ENCODE assay signal across 25 cellular contexts in the genomic region with DNA sequence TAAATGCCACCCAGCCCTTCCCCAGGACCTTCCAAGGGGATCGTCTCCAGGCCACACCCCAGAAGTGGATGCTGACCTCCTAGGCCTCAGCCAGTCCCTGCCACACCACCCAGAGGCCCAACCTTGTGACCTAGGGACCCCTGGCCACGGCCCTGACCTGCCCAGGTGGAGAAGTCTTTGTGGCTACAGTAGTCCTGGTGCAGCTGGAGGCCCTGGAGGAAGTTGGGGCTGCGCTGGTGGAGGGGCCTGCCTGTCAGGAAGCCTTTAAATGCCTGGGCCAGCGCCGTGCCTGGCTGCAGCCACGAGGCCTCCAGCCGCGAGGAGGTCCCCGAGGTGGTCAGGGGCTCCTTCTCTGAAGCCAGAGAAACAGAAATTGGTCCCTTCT. TPM values are rescaled to one million over a fixed set of nuclear protein-coding genes. Genes with fewer than 3 reads are reported as not detected.
"Had no signal": no experiment of that assay in that cellular context is flagged by ENCODE, and none has a peak within 500 bp of the region (broad histone marks: within the 10 kb centered on the region; RNA-seq: fewer than 3 reads in every experiment).

No MANE protein-coding gene starts in this region.

- H3K27ac ChIP-seq: esophagus squamous epithelium, gastrocnemius medialis, parathyroid adenoma, tibial artery, vagina had no signal

- H3K4me3 ChIP-seq: esophagus squamous epithelium, gastrocnemius medialis, tibial artery, vagina had no signal

- H3K27me3 ChIP-seq: gastrocnemius medialis, vagina had no signal

- H3K9me3 ChIP-seq: esophagus squamous epithelium, gastrocnemius medialis, vagina had no signal

- H3K4me1 ChIP-seq: gastrocnemius medialis, parathyroid adenoma, tibial artery, vagina had no signal

- H3K9me3 Mint-ChIP-seq: endodermal cell had no signal

- DNase-seq: activated CD4-positive, alpha-beta memory T cell treated with anti-CD3 and anti-CD28 coated beads, Interleukin-2, amount 10 ng/mL, durations not matched to agents 7 days and 5 days; activated CD4-positive, alpha-beta T cell treated with anti-CD3 and anti-CD28 coated beads for 36 hours; activated effector memory CD4-positive, alpha-beta T cell treated with Interleukin-2 at 50 U/mL for 16 hours; activated naive CD4-positive, alpha-beta T cell treated with anti-CD3 and anti-CD28 coated beads for 36 hours; activated T-cell treated with anti-CD3 and anti-CD28 coated beads, Interleukin-2, amount 50 U/mL, for 4 hours; amygdala; cerebellar nuclear complex; cortex of kidney; esophagus squamous epithelium; gastrocnemius medialis; left cardiac atrium; mesenchymal stem cell; stimulated activated CD4-positive, alpha-beta T cell treated with anti-CD3 and anti-CD28 coated beads, Interleukin-4, amount 100 ng/mL, for 24 hours; stimulated activated naive CD8-positive, alpha-beta T cell treated with anti-CD3 and anti-CD28 coated beads, Interleukin-15, Interleukin-2, amounts not matched to agents 100 U/mL and 50 U/mL, for 24 hours had no signal

- H3K27ac Mint-ChIP-seq: activated CD4-positive, alpha-beta memory T cell treated with anti-CD3 and anti-CD28 coated beads, Interleukin-2, amount 10 ng/mL, durations not matched to agents 7 days and 5 days; activated CD4-positive, alpha-beta T cell treated with anti-CD3 and anti-CD28 coated beads for 36 hours; activated naive CD4-positive, alpha-beta T cell treated with anti-CD3 and anti-CD28 coated beads for 36 hours; endodermal cell; nephron; T-cell had no signal

- H3K36me3 ChIP-seq: esophagus squamous epithelium, gastrocnemius medialis, tibial artery, vagina had no signal

- ATAC-seq: activated CD4-positive, alpha-beta T cell treated with anti-CD3 and anti-CD28 coated beads for 36 hours; activated T-cell treated with anti-CD3 and anti-CD28 coated beads, Interleukin-2, amount 50 U/mL, for 4 hours; gastrocnemius medialis; left cardiac atrium; right cardiac atrium; stimulated activated naive CD8-positive, alpha-beta T cell treated with anti-CD3 and anti-CD28 coated beads, Interleukin-15, Interleukin-2, amounts not matched to agents 100 U/mL and 50 U/mL, for 24 hours; T-cell had no signal

- H3K4me3 Mint-ChIP-seq: activated CD4-positive, alpha-beta memory T cell treated with anti-CD3 and anti-CD28 coated beads, Interleukin-2, amount 10 ng/mL, durations not matched to agents 7 days and 5 days; activated CD4-positive, alpha-beta T cell treated with anti-CD3 and anti-CD28 coated beads for 36 hours; activated naive CD4-positive, alpha-beta T cell treated with anti-CD3 and anti-CD28 coated beads for 36 hours; activated T-cell treated with anti-CD3 and anti-CD28 coated beads, Interleukin-2, amount 50 U/mL, for 4 hours; endodermal cell; nephron; T-cell had no signal

- H3K4me1 Mint-ChIP-seq: activated CD4-positive, alpha-beta T cell treated with anti-CD3 and anti-CD28 coated beads for 36 hours had no signal

RNA-seq across cellular contexts. Expression of gene PLA2G4D, which starts 23.4 kb away (rescaled TPM):
- total RNA-seq: activated CD4-positive, alpha-beta memory T cell treated with anti-CD3 and anti-CD28 coated beads, Interleukin-2, amount 10 ng/mL, durations not matched to agents 7 days and 5 days; activated CD4-positive, alpha-beta T cell treated with anti-CD3 and anti-CD28 coated beads for 36 hours; activated naive CD4-positive, alpha-beta T cell treated with anti-CD3 and anti-CD28 coated beads for 36 hours; activated T-cell treated with anti-CD3 and anti-CD28 coated beads, Interleukin-2, amount 50 U/mL, for 4 hours; endodermal cell; left cardiac atrium; mononuclear cell; myocyte; pulmonary artery endothelial cell; right cardiac atrium; T-cell had no signal
- polyA plus RNA-seq: right cardiac atrium had no signal

RNA-seq across cellular contexts. Expression of gene PLA2G4E, which starts 50.1 kb away (rescaled TPM):
- total RNA-seq: activated CD4-positive, alpha-beta memory T cell treated with anti-CD3 and anti-CD28 coated beads, Interleukin-2, amount 10 ng/mL, durations not matched to agents 7 days and 5 days; activated CD4-positive, alpha-beta T cell treated with anti-CD3 and anti-CD28 coated beads for 36 hours; activated naive CD4-positive, alpha-beta T cell treated with anti-CD3 and anti-CD28 coated beads for 36 hours; activated T-cell treated with anti-CD3 and anti-CD28 coated beads, Interleukin-2, amount 50 U/mL, for 4 hours; endodermal cell; gastrocnemius medialis; mononuclear cell; myocyte; pulmonary artery endothelial cell; subcutaneous adipose tissue; T-cell had no signal
